ENCODE assay signal across 23 cellular contexts in the genomic region with DNA sequence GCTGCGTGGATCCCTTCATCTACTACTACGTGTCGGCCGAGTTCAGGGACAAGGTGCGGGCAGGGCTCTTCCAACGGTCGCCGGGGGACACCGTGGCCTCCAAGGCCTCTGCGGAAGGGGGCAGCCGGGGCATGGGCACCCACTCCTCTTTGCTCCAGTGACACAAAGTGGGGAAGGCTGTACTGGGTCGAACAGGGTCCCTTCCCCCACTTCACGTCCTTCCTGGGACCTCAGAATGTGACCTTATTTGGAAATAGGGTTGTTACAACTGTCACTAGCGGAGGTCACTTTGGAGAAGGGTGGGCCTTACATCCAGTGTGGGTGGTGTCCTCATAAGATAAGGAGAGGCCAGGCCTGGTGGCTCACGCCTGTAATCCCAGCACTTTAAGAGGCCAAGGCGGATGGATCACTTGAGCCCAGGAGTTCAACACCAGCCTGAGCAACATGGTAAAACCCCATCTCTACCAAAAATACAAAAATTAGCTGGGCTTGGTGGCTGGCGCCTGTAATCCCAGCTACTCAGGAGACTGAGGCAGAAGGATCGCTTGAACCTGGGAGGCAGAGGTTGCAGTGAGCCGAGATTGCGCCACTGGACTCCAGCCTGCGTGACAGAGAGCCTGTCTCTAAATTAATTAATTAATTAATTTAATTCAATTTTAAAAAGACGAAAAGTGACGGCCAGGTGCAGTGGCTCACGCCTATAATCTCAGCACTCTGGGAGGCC. TPM values are rescaled to one million over a fixed set of nuclear protein-coding genes. Genes with fewer than 3 reads are reported as not detected.
A peak's percentile ranks its signal among the peaks of the same experiment; 100 is the strongest.
DNase-seq lines count a peak whose midpoint lies in the region; ATAC-seq and TF ChIP-seq lines count a peak whose summit lies in the region.
"Had no signal": no experiment of that assay in that cellular context is flagged by ENCODE, and none has a peak within 500 bp of the region (broad histone marks: within the 10 kb centered on the region; RNA-seq: fewer than 3 reads in every experiment).

No MANE protein-coding gene starts in this region.

- H3K9me3 Mint-ChIP-seq in WTC11 = no peaks in the 10 kb centered on the region
- H3K9me3 Mint-ChIP-seq: activated naive CD8-positive, alpha-beta T cell treated with anti-CD3 and anti-CD28 coated beads, Interleukin-2, amount 50 U/mL, for 24 hours; T-helper 1 cell treated with Interleukin-12 subunit alpha and Interleukin-12 subunit beta and Interleukin-4 antibody, amounts not matched to agents 30 μg/mL and 1 μg/mL, for 36 hours had no signal

- H3K9me3 ChIP-seq in HEK293 (ENCODE audit: control insufficient read depth, insufficient read depth, low read depth, low read length) (no peaks in the 10 kb centered on the region), lower lobe of right lung (no peaks in the 10 kb centered on the region), transverse colon (no peaks in the 10 kb centered on the region)
- H3K9me3 ChIP-seq: SK-N-SH, tibial nerve had no signal

- H3K4me3 Mint-ChIP-seq in WTC11 = no peak overlapping the region
- H3K4me3 Mint-ChIP-seq: activated naive CD8-positive, alpha-beta T cell treated with anti-CD3 and anti-CD28 coated beads, Interleukin-2, amount 50 U/mL, for 24 hours; T-helper 1 cell treated with Interleukin-12 subunit alpha and Interleukin-12 subunit beta and Interleukin-4 antibody, amounts not matched to agents 30 μg/mL and 1 μg/mL, for 36 hours had no signal

- H3K27ac ChIP-seq in HEK293 (ENCODE audit: extremely low read depth, low read depth, low read length) (no peak overlapping the region), lower lobe of right lung (peak overlapping the region; percentile 84), transverse colon (peak overlapping the region in 3 of 4 donors; percentile 45 to 71 (median 63))
- H3K27ac ChIP-seq: C4-2B, foreskin keratinocyte, GM23248, tibial nerve had no signal

- H3K27ac Mint-ChIP-seq in WTC11 = no peak overlapping the region
- H3K27ac Mint-ChIP-seq: activated naive CD8-positive, alpha-beta T cell treated with anti-CD3 and anti-CD28 coated beads, Interleukin-2, amount 50 U/mL, for 24 hours; T-helper 1 cell treated with Interleukin-12 subunit alpha and Interleukin-12 subunit beta and Interleukin-4 antibody, amounts not matched to agents 30 μg/mL and 1 μg/mL, for 36 hours had no signal

- TF ChIP-seq CTCF in HEK293 (tag by site-specific recombination; IDR thresholded peaks at IDR 0.05) (no peak), lower lobe of right lung (IDR thresholded peaks at IDR 0.05) (no peak), transverse colon (IDR thresholded peaks at IDR 0.05) (no peak), WTC11 (IDR thresholded peaks at IDR 0.05) (no peak)

- TF ChIP-seq EP300 in transverse colon (IDR thresholded peaks at IDR 0.05; ENCODE audit: low read depth) = no peak

- no peak overlapping the region for H3K4me3 ChIP-seq in HEK293 (ENCODE audit: low read depth, low read length)
- peak overlapping the region; percentile 49 for H3K4me3 ChIP-seq in lower lobe of right lung
- H3K4me3 ChIP-seq in transverse colon = no peak overlapping the region
- H3K4me3 ChIP-seq: GM23248, tibial nerve had no signal

- H3K27me3 ChIP-seq in lower lobe of right lung (ENCODE audit: low read depth) (no peaks in the 10 kb centered on the region), transverse colon (no peaks in the 10 kb centered on the region)

- CTCF ChIA-PET in HEK293 (lab: Yijun Ruan, JAX) (no interaction called here), WTC11 (lab: Charles Lee) (interaction anchor here (0.8 kb wide), 1 partner anchor 9 kb away, joined by 3 read pairs; no protein-coding TSS in a partner anchor)

- in situ Hi-C loops in transverse colon (cut with MboI; ENCODE audit: low pct_ligation_motif_present in 1 of 4, low pct_unique_long_range_greater_than_20kb in 1 of 4, low sequenced_read_pairs in 3 of 4) = no loop called here

- WGBS in transverse colon (ENCODE audit: low coverage in 1 of 2), 2 donors = 84 to 100% methylated on average over 5 to 13 of the region's 24 CpGs

- H3K27me3 Mint-ChIP-seq in WTC11 (ENCODE audit: low read depth) = peaks cover 9% of the 10 kb centered on the region

- TF ChIP-seq POLR2A in transverse colon (IDR thresholded peaks at IDR 0.05) = no peak

- DNase-seq in OCI-M2 (lab: John Stamatoyannopoulos, UW; ENCODE audit: unreplicated experiment) = peak; percentile 97
- no peak for DNase-seq in lower lobe of right lung
- DNase-seq in transverse colon = no peak
- no peak for DNase-seq in stimulated activated naive CD8-positive, alpha-beta T cell treated with anti-CD3 and anti-CD28 coated beads, Interleukin-15, Interleukin-2, amounts not matched to agents 100 U/mL and 50 U/mL, for 24 hours
- no peak for DNase-seq in germinal center (ENCODE audit: low spot score)
- no peak for DNase-seq in WTC11 (ENCODE audit: low spot score)
- DNase-seq: activated CD4-positive, alpha-beta T cell treated with anti-CD3 and anti-CD28 coated beads for 4 hours; activated naive CD8-positive, alpha-beta T cell treated with anti-CD3 and anti-CD28 coated beads, Interleukin-2, amount 50 U/mL, for 24 hours; activated T-cell treated with anti-CD3 and anti-CD28 coated beads, Interleukin-2, amount 50 U/mL, for 48 hours; central memory CD4-positive, alpha-beta T cell; foreskin keratinocyte; GM23248; hippocampal formation; left cardiac atrium; NCI-H1436; occipital lobe; SK-N-SH had no signal

- H3K4me1 ChIP-seq in HEK293 (ENCODE audit: control insufficient read depth, insufficient read depth, low read length) = no peaks in the 10 kb centered on the region
- peaks cover 51% of the 10 kb centered on the region for H3K4me1 ChIP-seq in lower lobe of right lung
- peaks cover 0 to 15% (median 2%) of the 10 kb centered on the region in 4 donors for H3K4me1 ChIP-seq in transverse colon
- H3K4me1 ChIP-seq: foreskin keratinocyte had no signal

- no peak for ATAC-seq in lower lobe of right lung
- ATAC-seq in stimulated activated naive CD8-positive, alpha-beta T cell treated with anti-CD3 and anti-CD28 coated beads, Interleukin-15, Interleukin-2, amounts not matched to agents 100 U/mL and 50 U/mL, for 24 hours = no peak
- ATAC-seq in WTC11 = no peak
- ATAC-seq: activated naive CD8-positive, alpha-beta T cell treated with anti-CD3 and anti-CD28 coated beads, Interleukin-2, amount 50 U/mL, for 24 hours; esophagus mucosa; foreskin keratinocyte had no signal

- POLR2A ChIA-PET in HEK293 (lab: Yijun Ruan, JAX) = no interaction called here
- POLR2A ChIA-PET in WTC11 (lab: Charles Lee) = no interaction called here

- H3K36me3 ChIP-seq in HEK293 (ENCODE audit: control insufficient read depth in 2 of 2, insufficient read depth in 1 of 2, low read length in 2 of 2) (no peaks in the 10 kb centered on the region), lower lobe of right lung (no peaks in the 10 kb centered on the region), transverse colon (no peaks in the 10 kb centered on the region)
- H3K36me3 ChIP-seq: tibial nerve had no signal

- intact Hi-C loops in lower lobe of right lung (cut with DNase I) = no loop called here
- intact Hi-C loops in transverse colon (cut with DNase I; ENCODE audit: low total_unique reads) = no loop called here

- H3K36me3 Mint-ChIP-seq in WTC11 = no peaks in the 10 kb centered on the region

- peaks cover 4% of the 10 kb centered on the region; the same call in 1 of the 2 replicates for H3K4me1 Mint-ChIP-seq in WTC11

TF ChIP-seq in HEK293, 187 proteins besides CTCF, POLR2A, EP300 and RAD21:
- TF ChIP-seq ZNF248 (tag by site-specific recombination; IDR thresholded peaks at IDR 0.05) (no peak), KLF1 (tag by site-specific recombination; IDR thresholded peaks at IDR 0.05) (0 out of 2 replicates have a peak, but pooled peaks have one; percentile 38)

TF ChIP-seq in WTC11, 78 proteins besides CTCF, POLR2A, EP300 and RAD21 (continues in another document):
- TF ChIP-seq NFATC4 (CRISPR knock-in tag; IDR thresholded peaks at IDR 0.05) = no peak
- TF ChIP-seq, protein P1, sequence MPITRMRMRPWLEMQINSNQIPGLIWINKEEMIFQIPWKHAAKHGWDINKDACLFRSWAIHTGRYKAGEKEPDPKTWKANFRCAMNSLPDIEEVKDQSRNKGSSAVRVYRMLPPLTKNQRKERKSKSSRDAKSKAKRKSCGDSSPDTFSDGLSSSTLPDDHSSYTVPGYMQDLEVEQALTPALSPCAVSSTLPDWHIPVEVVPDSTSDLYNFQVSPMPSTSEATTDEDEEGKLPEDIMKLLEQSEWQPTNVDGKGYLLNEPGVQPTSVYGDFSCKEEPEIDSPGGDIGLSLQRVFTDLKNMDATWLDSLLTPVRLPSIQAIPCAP (CRISPR knock-in tag; IDR thresholded peaks at IDR 0.05) = no peak
- TF ChIP-seq GRHL2 (CRISPR knock-in tag; IDR thresholded peaks at IDR 0.05; ENCODE audit: insufficient replicate concordance, severe bottlenecking) = no peak
- TF ChIP-seq, protein P2, sequence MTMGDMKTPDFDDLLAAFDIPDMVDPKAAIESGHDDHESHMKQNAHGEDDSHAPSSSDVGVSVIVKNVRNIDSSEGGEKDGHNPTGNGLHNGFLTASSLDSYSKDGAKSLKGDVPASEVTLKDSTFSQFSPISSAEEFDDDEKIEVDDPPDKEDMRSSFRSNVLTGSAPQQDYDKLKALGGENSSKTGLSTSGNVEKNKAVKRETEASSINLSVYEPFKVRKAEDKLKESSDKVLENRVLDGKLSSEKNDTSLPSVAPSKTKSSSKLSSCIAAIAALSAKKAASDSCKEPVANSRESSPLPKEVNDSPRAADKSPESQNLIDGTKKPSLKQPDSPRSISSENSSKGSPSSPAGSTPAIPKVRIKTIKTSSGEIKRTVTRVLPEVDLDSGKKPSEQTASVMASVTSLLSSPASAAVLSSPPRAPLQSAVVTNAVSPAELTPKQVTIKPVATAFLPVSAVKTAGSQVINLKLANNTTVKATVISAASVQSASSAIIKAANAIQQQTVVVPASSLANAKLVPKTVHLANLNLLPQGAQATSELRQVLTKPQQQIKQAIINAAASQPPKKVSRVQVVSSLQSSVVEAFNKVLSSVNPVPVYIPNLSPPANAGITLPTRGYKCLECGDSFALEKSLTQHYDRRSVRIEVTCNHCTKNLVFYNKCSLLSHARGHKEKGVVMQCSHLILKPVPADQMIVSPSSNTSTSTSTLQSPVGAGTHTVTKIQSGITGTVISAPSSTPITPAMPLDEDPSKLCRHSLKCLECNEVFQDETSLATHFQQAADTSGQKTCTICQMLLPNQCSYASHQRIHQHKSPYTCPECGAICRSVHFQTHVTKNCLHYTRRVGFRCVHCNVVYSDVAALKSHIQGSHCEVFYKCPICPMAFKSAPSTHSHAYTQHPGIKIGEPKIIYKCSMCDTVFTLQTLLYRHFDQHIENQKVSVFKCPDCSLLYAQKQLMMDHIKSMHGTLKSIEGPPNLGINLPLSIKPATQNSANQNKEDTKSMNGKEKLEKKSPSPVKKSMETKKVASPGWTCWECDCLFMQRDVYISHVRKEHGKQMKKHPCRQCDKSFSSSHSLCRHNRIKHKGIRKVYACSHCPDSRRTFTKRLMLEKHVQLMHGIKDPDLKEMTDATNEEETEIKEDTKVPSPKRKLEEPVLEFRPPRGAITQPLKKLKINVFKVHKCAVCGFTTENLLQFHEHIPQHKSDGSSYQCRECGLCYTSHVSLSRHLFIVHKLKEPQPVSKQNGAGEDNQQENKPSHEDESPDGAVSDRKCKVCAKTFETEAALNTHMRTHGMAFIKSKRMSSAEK (CRISPR knock-in tag; IDR thresholded peaks at IDR 0.05; ENCODE audit: borderline replicate concordance) = no peak

RNA-seq across cellular contexts. Expression of a gene that starts 1.8 kb away (rescaled TPM):
- 22.5 TPM for total RNA-seq in lower lobe of right lung
- total RNA-seq in transverse colon = 10 to 100 TPM in 2 of 4 donors, 1 to 10 TPM in 2; 2.2 to 22.7 (median 9.1) TPM
- 0.11 to 0.14 TPM in 2 of 3 replicates, not detected in the other for total RNA-seq in WTC11 (2021)
- total RNA-seq: foreskin keratinocyte, GM23248, NCI-H460 had no signal
